In genomic region chr2:158131483-158131912, GRCh38 we compare ENCODE assay signal across 28 cellular contexts. TPM values are rescaled to one million over a fixed set of nuclear protein-coding genes. Genes with fewer than 3 reads are reported as not detected.
A peak's percentile ranks its signal among the peaks of the same experiment; 100 is the strongest.
DNase-seq lines count a peak whose midpoint lies in the region; ATAC-seq, FAIRE-seq and TF ChIP-seq lines count a peak whose summit lies in the region.
"Had no signal": no experiment of that assay in that cellular context is flagged by ENCODE, and none has a peak within 500 bp of the region (broad histone marks: within the 10 kb centered on the region; RNA-seq: fewer than 3 reads in every experiment).

No MANE protein-coding gene starts in this region.

- peak overlapping the region; percentile 57 for H3K4me3 Mint-ChIP-seq in Caco-2 (ENCODE audit: unreplicated experiment)
- H3K4me3 Mint-ChIP-seq: activated CD4-positive, alpha-beta T cell treated with anti-CD3 and anti-CD28 coated beads, Interleukin-2, amount 10 ng/mL, durations not matched to agents 24 days and 14 days; stimulated activated naive CD8-positive, alpha-beta T cell treated with anti-CD3 and anti-CD28 coated beads, Interleukin-15, amount 100 ng/mL, for 72 hours had no signal

- peaks cover 70% of the 10 kb centered on the region for H3K4me1 ChIP-seq in Caco-2
- peaks cover 9 to 53% of the 10 kb centered on the region in 2 donors for H3K4me1 ChIP-seq in kidney (ENCODE audit: control insufficient read depth in 1 of 2, insufficient read depth in 1 of 2, low read depth in 1 of 2, low read length in 2 of 2)
- peaks cover 61% of the 10 kb centered on the region for H3K4me1 ChIP-seq in mucosa of stomach (ENCODE audit: control insufficient read depth, insufficient read depth, low read length)
- H3K4me1 ChIP-seq in HAP-1: no peaks in the 10 kb centered on the region
- peaks cover 0 to 6% (median 0%) of the 10 kb centered on the region in 4 donors for H3K4me1 ChIP-seq in upper lobe of left lung
- no peaks in the 10 kb centered on the region for H3K4me1 ChIP-seq in testis
- H3K4me1 ChIP-seq: BE2C, tibial artery had no signal

- H3K9me3 Mint-ChIP-seq in Caco-2 (ENCODE audit: unreplicated experiment): peaks cover 17% of the 10 kb centered on the region
- H3K9me3 Mint-ChIP-seq: activated CD4-positive, alpha-beta T cell treated with anti-CD3 and anti-CD28 coated beads, Interleukin-2, amount 10 ng/mL, durations not matched to agents 24 days and 14 days; stimulated activated naive CD8-positive, alpha-beta T cell treated with anti-CD3 and anti-CD28 coated beads, Interleukin-15, amount 100 ng/mL, for 72 hours had no signal

- H3K27ac Mint-ChIP-seq in Caco-2 (ENCODE audit: unreplicated experiment): peak overlapping the region; percentile 85
- H3K27ac Mint-ChIP-seq: activated CD4-positive, alpha-beta T cell treated with anti-CD3 and anti-CD28 coated beads, Interleukin-2, amount 10 ng/mL, durations not matched to agents 24 days and 14 days; stimulated activated naive CD8-positive, alpha-beta T cell treated with anti-CD3 and anti-CD28 coated beads, Interleukin-15, amount 100 ng/mL, for 72 hours had no signal

- FAIRE-seq in kidney (lab: Jason Lieb, UNC): no peak

- peaks cover 37% of the 10 kb centered on the region for H3K4me1 Mint-ChIP-seq in Caco-2 (ENCODE audit: low read depth, unreplicated experiment)
- H3K4me1 Mint-ChIP-seq: activated CD4-positive, alpha-beta T cell treated with anti-CD3 and anti-CD28 coated beads, Interleukin-2, amount 10 ng/mL, durations not matched to agents 24 days and 14 days; stimulated activated naive CD8-positive, alpha-beta T cell treated with anti-CD3 and anti-CD28 coated beads, Interleukin-15, amount 100 ng/mL, for 72 hours had no signal

- POLR2A ChIA-PET in Caco-2 (lab: Charles Lee): no interaction called here

- TF ChIP-seq POLR2A in upper lobe of left lung (IDR thresholded peaks at IDR 0.05) (no peak), testis (IDR thresholded peaks at IDR 0.05) (no peak)

- BruUV-seq in Caco-2 (replicated peaks; lab: Mats Ljungman, UMichigan): TSS peak; percentile 86

- in situ Hi-C loops in HAP-1 (cut with MboI; ENCODE audit: low sequenced_read_pairs): no loop called here

- TF ChIP-seq CTCF in Caco-2 (IDR thresholded peaks at IDR 0.05; ENCODE audit: insufficient read depth in 1 of 2, low read depth in 1 of 2, low read length in 1 of 2, severe bottlenecking in 1 of 2, unreplicated experiment in 1 of 2): no peak
- no peak for TF ChIP-seq CTCF in kidney (IDR thresholded peaks at IDR 0.05; ENCODE audit: borderline replicate concordance, extremely low read depth, insufficient read depth)
- TF ChIP-seq CTCF in upper lobe of left lung (IDR thresholded peaks at IDR 0.05): no peak
- no peak for TF ChIP-seq CTCF in testis (IDR thresholded peaks at IDR 0.05)

- H3K27ac ChIP-seq in kidney (ENCODE audit: low read depth in 2 of 2, low read length in 2 of 2): peak overlapping the region; percentile 91
- H3K27ac ChIP-seq in upper lobe of left lung: no peak overlapping the region
- H3K27ac ChIP-seq in testis: no peak overlapping the region
- H3K27ac ChIP-seq: brain microvascular endothelial cell, tibial artery, VCaP had no signal

- no peak for TF ChIP-seq EP300 in upper lobe of left lung (IDR thresholded peaks at IDR 0.05)

- DNase-seq in Caco-2 (no peak), NCI-H69 (lab: John Stamatoyannopoulos, UW) (peak; percentile 65), kidney (no peak), HAP-1 (ENCODE audit: low spot score in 2 of 2) (no peak), upper lobe of left lung (no peak), testis (no peak), NCI-H1694 treated with DMSO at 0.1 percent for 48 hours (lab: John Stamatoyannopoulos, UW) (no peak)
- DNase-seq: activated CD4-positive, alpha-beta T cell treated with anti-CD3 and anti-CD28 coated beads, Interleukin-2, amount 10 ng/mL, durations not matched to agents 24 days and 14 days; activated T-cell treated with anti-CD3 and anti-CD28 coated beads, Interleukin-2, amount 50 U/mL, for 48 hours; BE2C; brain microvascular endothelial cell; effector CD4-positive, alpha-beta T cell; NCI-H1092 treated with DMSO at 0.1 percent for 48 hours; NCI-H187 treated with DMSO at 0.1 percent for 48 hours; NCI-H2171 treated with DMSO at 0.1 percent for 48 hours; occipital lobe; stimulated activated naive CD8-positive, alpha-beta T cell treated with anti-CD3 and anti-CD28 coated beads, Interleukin-15, amount 100 ng/mL, for 72 hours; SW 1271; T-helper 9 cell; tibial artery had no signal

- WGBS in upper lobe of left lung, 2 donors: 87 to 90% methylated on average over 1 of the region's 1 CpG
- 75 to 79% methylated on average over 1 of the region's 1 CpG for WGBS in testis, 2 donors

- H3K36me3 ChIP-seq in Caco-2 (ENCODE audit: control insufficient read depth, insufficient read depth, low read length) (no peaks in the 10 kb centered on the region), kidney (ENCODE audit: control insufficient read depth in 1 of 2, insufficient read depth in 2 of 2, low read length in 2 of 2) (no peaks in the 10 kb centered on the region), mucosa of stomach (ENCODE audit: control insufficient read depth, insufficient read depth, low read length) (no peaks in the 10 kb centered on the region), HAP-1 (replicated peaks) (no peaks in the 10 kb centered on the region), upper lobe of left lung (no peaks in the 10 kb centered on the region), testis (ENCODE audit: low read depth, missing control alignments) (no peaks in the 10 kb centered on the region)
- H3K36me3 ChIP-seq: BE2C, brain microvascular endothelial cell, tibial artery had no signal

- H3K9ac ChIP-seq in kidney (ENCODE audit: low read length in 2 of 2): peak overlapping the region in 1 of 2 donors; percentile 40
- peak overlapping the region; percentile 3 for H3K9ac ChIP-seq in mucosa of stomach (ENCODE audit: low read length)

- intact Hi-C loops in Caco-2 (cut with micrococcal nuclease; ENCODE audit: unreplicated experiment): loop anchor here (1.0 kb wide), 3 partner anchors 12 to 101 kb away; no protein-coding TSS in a partner anchor
- intact Hi-C loops in kidney (cut with DNase I): no loop called here
- intact Hi-C loops in testis (cut with DNase I; ENCODE audit: low total_unique reads): no loop called here

- H3K36me3 Mint-ChIP-seq in Caco-2 (ENCODE audit: insufficient read depth, unreplicated experiment): no peaks in the 10 kb centered on the region

- no peaks in the 10 kb centered on the region for H3K27me3 ChIP-seq in Caco-2 (replicated peaks; ENCODE audit: control insufficient read depth, insufficient read depth, low read length)
- no peaks in the 10 kb centered on the region for H3K27me3 ChIP-seq in mucosa of stomach (ENCODE audit: control insufficient read depth, insufficient read depth, low read length)
- H3K27me3 ChIP-seq in HAP-1 (ENCODE audit: low read depth): peaks cover 4% of the 10 kb centered on the region; the same call in 1 of the 2 replicates
- H3K27me3 ChIP-seq in upper lobe of left lung: no peaks in the 10 kb centered on the region
- H3K27me3 ChIP-seq in testis: no peaks in the 10 kb centered on the region
- H3K27me3 ChIP-seq: BE2C, brain microvascular endothelial cell, tibial artery had no signal

- H3K4me3 ChIP-seq in Caco-2 (ENCODE audit: low read depth, low read length) (no peak overlapping the region), kidney (ENCODE audit: low read length in 2 of 2) (peak overlapping the region in 1 of 2 donors; percentile 13), mucosa of stomach (ENCODE audit: low read length) (no peak overlapping the region), HAP-1 (no peak overlapping the region), upper lobe of left lung (no peak overlapping the region), testis (no peak overlapping the region)
- H3K4me3 ChIP-seq: tibial artery had no signal

- no peaks in the 10 kb centered on the region for H3K27me3 Mint-ChIP-seq in Caco-2 (ENCODE audit: insufficient read depth, unreplicated experiment)

- CTCF ChIA-PET in Caco-2 (lab: Charles Lee): interaction anchor here (0.6 kb wide), 1 partner anchor 129 kb away, joined by 3 read pairs; no protein-coding TSS in a partner anchor

- ATAC-seq in upper lobe of left lung (ENCODE audit: low FRiP score in 2 of 2): no peak
- ATAC-seq: stimulated activated naive CD8-positive, alpha-beta T cell treated with anti-CD3 and anti-CD28 coated beads, Interleukin-15, amount 100 ng/mL, for 72 hours had no signal

- H3K9me3 ChIP-seq in Caco-2 (peaks cover 11% of the 10 kb centered on the region; the same call in 1 of the 2 replicates), kidney (ENCODE audit: control insufficient read depth in 1 of 2, low read length in 2 of 2) (no peaks in the 10 kb centered on the region), mucosa of stomach (ENCODE audit: control insufficient read depth, low read length) (no peaks in the 10 kb centered on the region), HAP-1 (no peaks in the 10 kb centered on the region), upper lobe of left lung (no peaks in the 10 kb centered on the region), testis (no peaks in the 10 kb centered on the region)
- H3K9me3 ChIP-seq: BE2C, tibial artery had no signal

RNA-seq across cellular contexts. Expression of gene UPP2, which starts 29.8 kb away (rescaled TPM):
- total RNA-seq in Caco-2 (2022): not detected in 2 replicates
- total RNA-seq in kidney: 0.19 TPM
- 20.9 TPM for polyA plus RNA-seq in kidney (ENCODE audit: insufficient read depth, low read depth, low replicate concordance)
- not detected for total RNA-seq in upper lobe of left lung
- total RNA-seq in testis: under 1 TPM in 1 of 2 donors, not detected in 1; 0.16 TPM
- polyA plus RNA-seq in testis (ENCODE audit: insufficient read depth, low read depth, low replicate concordance): not detected
- total RNA-seq: activated CD4-positive, alpha-beta T cell treated with anti-CD3 and anti-CD28 coated beads, Interleukin-2, amount 10 ng/mL, durations not matched to agents 24 days and 14 days; epithelial cell of proximal tubule; H4; kidney epithelial cell; M059J; pulmonary artery endothelial cell; skeletal muscle tissue had no signal

Comparison
In these comparisons a context has a peak if more than half of its experiments do, and no peak if none do; other contexts are left out.
1. H3K27ac ChIP-seq: peak in kidney (2 of 2); none in upper lobe of left lung (0 of 4) and testis (0 of 2).